ENCODE assay signal across 8 cellular contexts in the genomic region with DNA sequence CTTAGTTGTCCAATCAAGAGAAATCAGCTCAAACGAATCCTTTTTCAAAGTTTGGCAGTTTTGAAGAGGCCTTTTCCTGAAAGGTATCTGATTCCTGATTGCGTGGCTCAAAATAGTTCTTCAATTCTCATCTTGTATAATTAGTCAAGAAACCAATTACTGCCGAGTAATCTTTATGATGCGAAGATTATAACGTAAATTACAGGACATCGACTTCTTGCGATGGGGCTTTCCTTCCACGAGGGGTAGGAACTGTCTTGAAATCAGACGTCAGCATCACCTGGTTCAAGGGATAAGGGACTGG.
DNase-seq lines count a peak whose midpoint lies in the region; TF ChIP-seq lines count a peak whose summit lies in the region.

No MANE protein-coding gene starts in this region.

- peak overlapping the region; percentile 81 for H3K27ac ChIP-seq in HUES48 (ENCODE audit: low read depth, low read length)
- peak overlapping the region; percentile 96 to 97 for H3K27ac ChIP-seq in coronary artery

- peaks cover 5% of the 10 kb centered on the region for H3K27me3 Mint-ChIP-seq in nephron progenitor cell (ENCODE audit: low read depth, poor library complexity)

- TF ChIP-seq CTCF in coronary artery (IDR thresholded peaks at IDR 0.05) (no peak), nephron progenitor cell (IDR thresholded peaks at IDR 0.05) (no peak)

- DNase-seq in NCI-H748 treated with DMSO at 0.1 percent for 48 hours (lab: John Stamatoyannopoulos, UW) (peak; percentile 29), NCI-H748 (lab: John Stamatoyannopoulos, UW; ENCODE audit: unreplicated experiment) (no peak), coronary artery (ENCODE audit: low spot score) (no peak), nephron progenitor cell (no peak), UCSD-AML1 (lab: John Stamatoyannopoulos, UW; ENCODE audit: unreplicated experiment) (no peak), germinal center (ENCODE audit: low spot score) (no peak), cerebellar cortex (ENCODE audit: low spot score) (no peak)

- H3K4me3 Mint-ChIP-seq in nephron progenitor cell: peak overlapping the region; percentile 95

- H3K9ac ChIP-seq in HUES48 (ENCODE audit: low read depth, low read length): peak overlapping the region; percentile 54; the same call in 1 of the 2 replicates

- peak overlapping the region; percentile 92 for H3K27ac Mint-ChIP-seq in nephron progenitor cell

- H3K36me3 ChIP-seq in HUES48 (ENCODE audit: control insufficient read depth, insufficient read depth, low read length): peaks cover 10% of the 10 kb centered on the region

- H3K4me1 ChIP-seq in HUES48 (ENCODE audit: control insufficient read depth, insufficient read depth, low read length): peaks cover 7% of the 10 kb centered on the region; the same call in 1 of the 2 replicates

- H3K9me3 Mint-ChIP-seq in nephron progenitor cell: no peaks in the 10 kb centered on the region

- no peaks in the 10 kb centered on the region; the same call in 1 of the 2 replicates for H3K27me3 ChIP-seq in HUES48 (ENCODE audit: control insufficient read depth, insufficient read depth, low read length)

- H3K36me3 Mint-ChIP-seq in nephron progenitor cell (ENCODE audit: low read depth): peaks cover 20% of the 10 kb centered on the region

- H3K4me3 ChIP-seq in HUES48 (ENCODE audit: low read depth, low read length) (peak overlapping the region; percentile 82), coronary artery (peak overlapping the region; percentile 83)

- no peaks in the 10 kb centered on the region for H3K9me3 ChIP-seq in HUES48 (ENCODE audit: control insufficient read depth, insufficient read depth, low read length)

- H3K4me1 Mint-ChIP-seq in nephron progenitor cell: peaks cover 17% of the 10 kb centered on the region
